Comparison of ENCODE assay signal across 1 cellular context in the genomic region with DNA sequence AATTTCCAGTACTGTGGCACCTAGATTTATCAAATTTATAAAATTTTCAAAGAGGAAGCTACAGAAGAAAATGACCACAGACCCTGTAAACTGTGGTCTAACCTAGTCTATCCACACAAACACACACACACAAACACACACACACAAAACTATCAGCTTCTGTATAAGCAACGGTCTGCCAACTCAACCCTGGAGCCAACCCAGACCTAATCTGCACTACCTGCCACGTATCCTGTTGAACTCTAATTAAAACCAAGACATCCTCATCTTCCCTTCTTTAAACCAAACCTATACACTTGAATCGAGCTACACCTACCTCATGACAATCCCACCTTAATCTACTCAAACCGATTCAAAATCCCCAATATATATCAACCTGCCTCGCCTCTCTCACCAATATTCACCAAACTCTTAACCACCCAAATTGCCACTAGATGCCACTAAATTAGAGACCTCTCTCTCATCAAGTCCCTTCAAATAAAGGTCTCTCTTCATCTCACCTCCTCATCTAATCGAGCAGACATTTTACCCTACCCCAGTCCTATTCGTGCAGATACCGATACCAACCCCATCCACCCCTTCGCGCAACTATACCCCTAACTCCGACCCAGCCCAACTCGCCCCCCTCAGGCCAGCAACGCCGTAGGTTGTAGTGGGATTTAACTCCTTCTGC.
TF ChIP-seq lines count a peak whose summit lies in the region.

No MANE protein-coding gene starts in this region.

TF ChIP-seq in HepG2, 621 proteins besides CTCF, POLR2A, EP300 and RAD21 (continued from another document and continues in another):
- TF ChIP-seq, protein P1, sequence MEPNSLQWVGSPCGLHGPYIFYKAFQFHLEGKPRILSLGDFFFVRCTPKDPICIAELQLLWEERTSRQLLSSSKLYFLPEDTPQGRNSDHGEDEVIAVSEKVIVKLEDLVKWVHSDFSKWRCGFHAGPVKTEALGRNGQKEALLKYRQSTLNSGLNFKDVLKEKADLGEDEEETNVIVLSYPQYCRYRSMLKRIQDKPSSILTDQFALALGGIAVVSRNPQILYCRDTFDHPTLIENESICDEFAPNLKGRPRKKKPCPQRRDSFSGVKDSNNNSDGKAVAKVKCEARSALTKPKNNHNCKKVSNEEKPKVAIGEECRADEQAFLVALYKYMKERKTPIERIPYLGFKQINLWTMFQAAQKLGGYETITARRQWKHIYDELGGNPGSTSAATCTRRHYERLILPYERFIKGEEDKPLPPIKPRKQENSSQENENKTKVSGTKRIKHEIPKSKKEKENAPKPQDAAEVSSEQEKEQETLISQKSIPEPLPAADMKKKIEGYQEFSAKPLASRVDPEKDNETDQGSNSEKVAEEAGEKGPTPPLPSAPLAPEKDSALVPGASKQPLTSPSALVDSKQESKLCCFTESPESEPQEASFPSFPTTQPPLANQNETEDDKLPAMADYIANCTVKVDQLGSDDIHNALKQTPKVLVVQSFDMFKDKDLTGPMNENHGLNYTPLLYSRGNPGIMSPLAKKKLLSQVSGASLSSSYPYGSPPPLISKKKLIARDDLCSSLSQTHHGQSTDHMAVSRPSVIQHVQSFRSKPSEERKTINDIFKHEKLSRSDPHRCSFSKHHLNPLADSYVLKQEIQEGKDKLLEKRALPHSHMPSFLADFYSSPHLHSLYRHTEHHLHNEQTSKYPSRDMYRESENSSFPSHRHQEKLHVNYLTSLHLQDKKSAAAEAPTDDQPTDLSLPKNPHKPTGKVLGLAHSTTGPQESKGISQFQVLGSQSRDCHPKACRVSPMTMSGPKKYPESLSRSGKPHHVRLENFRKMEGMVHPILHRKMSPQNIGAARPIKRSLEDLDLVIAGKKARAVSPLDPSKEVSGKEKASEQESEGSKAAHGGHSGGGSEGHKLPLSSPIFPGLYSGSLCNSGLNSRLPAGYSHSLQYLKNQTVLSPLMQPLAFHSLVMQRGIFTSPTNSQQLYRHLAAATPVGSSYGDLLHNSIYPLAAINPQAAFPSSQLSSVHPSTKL (CRISPR knock-in tag; IDR thresholded peaks at IDR 0.05), result no peak
- TF ChIP-seq ZBTB20 (CRISPR knock-in tag; IDR thresholded peaks at IDR 0.05; ENCODE audit: borderline replicate concordance, low read depth), result no peak
- 0 out of 2 replicates have a peak, but pooled peaks have one; percentile 6 for TF ChIP-seq KDM1A (CRISPR knock-in tag; IDR thresholded peaks at IDR 0.05)
- no peak for TF ChIP-seq ZNF619 (CRISPR knock-in tag; IDR thresholded peaks at IDR 0.05)
- no peak for TF ChIP-seq ZNF143 (CRISPR knock-in tag; IDR thresholded peaks at IDR 0.05)
- TF ChIP-seq AKAP8 (CRISPR knock-in tag; IDR thresholded peaks at IDR 0.05), result no peak
- no peak for TF ChIP-seq PHB2 (IDR thresholded peaks at IDR 0.05; ENCODE audit: partially characterized antibody)
- no peak for TF ChIP-seq MED8 (CRISPR knock-in tag; IDR thresholded peaks at IDR 0.05; ENCODE audit: insufficient replicate concordance)
- no peak for TF ChIP-seq AHR (CRISPR knock-in tag; IDR thresholded peaks at IDR 0.05)
- TF ChIP-seq, protein P2, sequence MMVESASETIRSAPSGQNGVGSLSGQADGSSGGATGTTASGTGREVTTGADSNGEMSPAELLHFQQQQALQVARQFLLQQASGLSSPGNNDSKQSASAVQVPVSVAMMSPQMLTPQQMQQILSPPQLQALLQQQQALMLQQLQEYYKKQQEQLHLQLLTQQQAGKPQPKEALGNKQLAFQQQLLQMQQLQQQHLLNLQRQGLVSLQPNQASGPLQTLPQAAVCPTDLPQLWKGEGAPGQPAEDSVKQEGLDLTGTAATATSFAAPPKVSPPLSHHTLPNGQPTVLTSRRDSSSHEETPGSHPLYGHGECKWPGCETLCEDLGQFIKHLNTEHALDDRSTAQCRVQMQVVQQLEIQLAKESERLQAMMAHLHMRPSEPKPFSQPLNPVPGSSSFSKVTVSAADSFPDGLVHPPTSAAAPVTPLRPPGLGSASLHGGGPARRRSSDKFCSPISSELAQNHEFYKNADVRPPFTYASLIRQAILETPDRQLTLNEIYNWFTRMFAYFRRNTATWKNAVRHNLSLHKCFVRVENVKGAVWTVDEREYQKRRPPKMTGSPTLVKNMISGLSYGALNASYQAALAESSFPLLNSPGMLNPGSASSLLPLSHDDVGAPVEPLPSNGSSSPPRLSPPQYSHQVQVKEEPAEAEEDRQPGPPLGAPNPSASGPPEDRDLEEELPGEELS (CRISPR knock-in tag; IDR thresholded peaks at IDR 0.05), result no peak
- TF ChIP-seq NONO (IDR thresholded peaks at IDR 0.05), result no peak
- TF ChIP-seq NONO (CRISPR knock-in tag; conservative IDR thresholded peaks at IDR 0.05), result no peak
- TF ChIP-seq ZNF510 (CRISPR knock-in tag; IDR thresholded peaks at IDR 0.05; ENCODE audit: low read depth), result no peak
- TF ChIP-seq ZNF83 (CRISPR knock-in tag; IDR thresholded peaks at IDR 0.05; ENCODE audit: borderline replicate concordance), result no peak
- TF ChIP-seq SNAI1 (CRISPR knock-in tag; IDR thresholded peaks at IDR 0.05; ENCODE audit: borderline replicate concordance), result 0 out of 2 replicates have a peak, but pooled peaks have one; percentile 8
- TF ChIP-seq, protein P3, sequence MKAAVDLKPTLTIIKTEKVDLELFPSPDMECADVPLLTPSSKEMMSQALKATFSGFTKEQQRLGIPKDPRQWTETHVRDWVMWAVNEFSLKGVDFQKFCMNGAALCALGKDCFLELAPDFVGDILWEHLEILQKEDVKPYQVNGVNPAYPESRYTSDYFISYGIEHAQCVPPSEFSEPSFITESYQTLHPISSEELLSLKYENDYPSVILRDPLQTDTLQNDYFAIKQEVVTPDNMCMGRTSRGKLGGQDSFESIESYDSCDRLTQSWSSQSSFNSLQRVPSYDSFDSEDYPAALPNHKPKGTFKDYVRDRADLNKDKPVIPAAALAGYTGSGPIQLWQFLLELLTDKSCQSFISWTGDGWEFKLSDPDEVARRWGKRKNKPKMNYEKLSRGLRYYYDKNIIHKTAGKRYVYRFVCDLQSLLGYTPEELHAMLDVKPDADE (CRISPR knock-in tag; IDR thresholded peaks at IDR 0.05), result no peak
- TF ChIP-seq MAFK (conservative IDR thresholded peaks at IDR 0.05 in 1 of 2, IDR thresholded peaks at IDR 0.05 in 1 of 2; ENCODE audit: low read length in 2 of 2), result no peak
- no peak for TF ChIP-seq ZNF660 (CRISPR knock-in tag; IDR thresholded peaks at IDR 0.05; ENCODE audit: borderline replicate concordance, low read depth)
- TF ChIP-seq ZNF263 (CRISPR knock-in tag; IDR thresholded peaks at IDR 0.05), result no peak
- no peak for TF ChIP-seq NR2F6 (IDR thresholded peaks at IDR 0.05)
- no peak for TF ChIP-seq NR2F6 (CRISPR knock-in tag; IDR thresholded peaks at IDR 0.05)
- no peak for TF ChIP-seq ZNF589 (CRISPR knock-in tag; conservative IDR thresholded peaks at IDR 0.05)
- no peak for TF ChIP-seq ZNF772 (CRISPR knock-in tag; IDR thresholded peaks at IDR 0.05)
- TF ChIP-seq, protein P4, sequence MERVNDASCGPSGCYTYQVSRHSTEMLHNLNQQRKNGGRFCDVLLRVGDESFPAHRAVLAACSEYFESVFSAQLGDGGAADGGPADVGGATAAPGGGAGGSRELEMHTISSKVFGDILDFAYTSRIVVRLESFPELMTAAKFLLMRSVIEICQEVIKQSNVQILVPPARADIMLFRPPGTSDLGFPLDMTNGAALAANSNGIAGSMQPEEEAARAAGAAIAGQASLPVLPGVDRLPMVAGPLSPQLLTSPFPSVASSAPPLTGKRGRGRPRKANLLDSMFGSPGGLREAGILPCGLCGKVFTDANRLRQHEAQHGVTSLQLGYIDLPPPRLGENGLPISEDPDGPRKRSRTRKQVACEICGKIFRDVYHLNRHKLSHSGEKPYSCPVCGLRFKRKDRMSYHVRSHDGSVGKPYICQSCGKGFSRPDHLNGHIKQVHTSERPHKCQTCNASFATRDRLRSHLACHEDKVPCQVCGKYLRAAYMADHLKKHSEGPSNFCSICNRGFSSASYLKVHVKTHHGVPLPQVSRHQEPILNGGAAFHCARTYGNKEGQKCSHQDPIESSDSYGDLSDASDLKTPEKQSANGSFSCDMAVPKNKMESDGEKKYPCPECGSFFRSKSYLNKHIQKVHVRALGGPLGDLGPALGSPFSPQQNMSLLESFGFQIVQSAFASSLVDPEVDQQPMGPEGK (CRISPR knock-in tag; IDR thresholded peaks at IDR 0.05), result peak; percentile 42
- no peak for TF ChIP-seq GATAD1 (CRISPR knock-in tag; IDR thresholded peaks at IDR 0.05)
- no peak for TF ChIP-seq ZNF446 (CRISPR knock-in tag; IDR thresholded peaks at IDR 0.05)
- TF ChIP-seq CBFB (CRISPR knock-in tag; IDR thresholded peaks at IDR 0.05), result no peak
- TF ChIP-seq RELA (CRISPR knock-in tag; IDR thresholded peaks at IDR 0.05), result 0 out of 2 replicates have a peak, but pooled peaks have one; percentile 1
- TF ChIP-seq ZBTB42 (CRISPR knock-in tag; IDR thresholded peaks at IDR 0.05), result 0 out of 2 replicates have a peak, but pooled peaks have one; percentile 40
- no peak for TF ChIP-seq NAIF1 (CRISPR knock-in tag; IDR thresholded peaks at IDR 0.05; ENCODE audit: borderline replicate concordance)
- no peak for TF ChIP-seq RFXANK (CRISPR knock-in tag; IDR thresholded peaks at IDR 0.05)
- TF ChIP-seq MLLT10 (CRISPR knock-in tag; IDR thresholded peaks at IDR 0.05), result no peak
- TF ChIP-seq, protein P5, sequence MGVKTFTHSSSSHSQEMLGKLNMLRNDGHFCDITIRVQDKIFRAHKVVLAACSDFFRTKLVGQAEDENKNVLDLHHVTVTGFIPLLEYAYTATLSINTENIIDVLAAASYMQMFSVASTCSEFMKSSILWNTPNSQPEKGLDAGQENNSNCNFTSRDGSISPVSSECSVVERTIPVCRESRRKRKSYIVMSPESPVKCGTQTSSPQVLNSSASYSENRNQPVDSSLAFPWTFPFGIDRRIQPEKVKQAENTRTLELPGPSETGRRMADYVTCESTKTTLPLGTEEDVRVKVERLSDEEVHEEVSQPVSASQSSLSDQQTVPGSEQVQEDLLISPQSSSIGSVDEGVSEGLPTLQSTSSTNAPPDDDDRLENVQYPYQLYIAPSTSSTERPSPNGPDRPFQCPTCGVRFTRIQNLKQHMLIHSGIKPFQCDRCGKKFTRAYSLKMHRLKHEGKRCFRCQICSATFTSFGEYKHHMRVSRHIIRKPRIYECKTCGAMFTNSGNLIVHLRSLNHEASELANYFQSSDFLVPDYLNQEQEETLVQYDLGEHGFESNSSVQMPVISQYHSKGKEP (CRISPR knock-in tag; IDR thresholded peaks at IDR 0.05), result 0 out of 2 replicates have a peak, but pooled peaks have one; percentile 69
- TF ChIP-seq GPN1 (CRISPR knock-in tag; IDR thresholded peaks at IDR 0.05; ENCODE audit: borderline replicate concordance), result no peak
- TF ChIP-seq PCBP1 (IDR thresholded peaks at IDR 0.05; ENCODE audit: borderline replicate concordance, low read depth, low read length), result no peak
- TF ChIP-seq NR1H2 (CRISPR knock-in tag; IDR thresholded peaks at IDR 0.05; ENCODE audit: borderline replicate concordance, low read depth), result no peak
- no peak for TF ChIP-seq SATB2 (CRISPR knock-in tag; IDR thresholded peaks at IDR 0.05)
- TF ChIP-seq, protein P6, sequence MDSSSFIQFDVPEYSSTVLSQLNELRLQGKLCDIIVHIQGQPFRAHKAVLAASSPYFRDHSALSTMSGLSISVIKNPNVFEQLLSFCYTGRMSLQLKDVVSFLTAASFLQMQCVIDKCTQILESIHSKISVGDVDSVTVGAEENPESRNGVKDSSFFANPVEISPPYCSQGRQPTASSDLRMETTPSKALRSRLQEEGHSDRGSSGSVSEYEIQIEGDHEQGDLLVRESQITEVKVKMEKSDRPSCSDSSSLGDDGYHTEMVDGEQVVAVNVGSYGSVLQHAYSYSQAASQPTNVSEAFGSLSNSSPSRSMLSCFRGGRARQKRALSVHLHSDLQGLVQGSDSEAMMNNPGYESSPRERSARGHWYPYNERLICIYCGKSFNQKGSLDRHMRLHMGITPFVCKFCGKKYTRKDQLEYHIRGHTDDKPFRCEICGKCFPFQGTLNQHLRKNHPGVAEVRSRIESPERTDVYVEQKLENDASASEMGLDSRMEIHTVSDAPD (CRISPR knock-in tag; IDR thresholded peaks at IDR 0.05), result no peak
- peak; percentile 98 for TF ChIP-seq CC2D1A (CRISPR knock-in tag; IDR thresholded peaks at IDR 0.05)
- TF ChIP-seq, protein P7, sequence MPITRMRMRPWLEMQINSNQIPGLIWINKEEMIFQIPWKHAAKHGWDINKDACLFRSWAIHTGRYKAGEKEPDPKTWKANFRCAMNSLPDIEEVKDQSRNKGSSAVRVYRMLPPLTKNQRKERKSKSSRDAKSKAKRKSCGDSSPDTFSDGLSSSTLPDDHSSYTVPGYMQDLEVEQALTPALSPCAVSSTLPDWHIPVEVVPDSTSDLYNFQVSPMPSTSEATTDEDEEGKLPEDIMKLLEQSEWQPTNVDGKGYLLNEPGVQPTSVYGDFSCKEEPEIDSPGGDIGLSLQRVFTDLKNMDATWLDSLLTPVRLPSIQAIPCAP (CRISPR knock-in tag; IDR thresholded peaks at IDR 0.05; ENCODE audit: low read depth), result no peak
- TF ChIP-seq, protein P8, sequence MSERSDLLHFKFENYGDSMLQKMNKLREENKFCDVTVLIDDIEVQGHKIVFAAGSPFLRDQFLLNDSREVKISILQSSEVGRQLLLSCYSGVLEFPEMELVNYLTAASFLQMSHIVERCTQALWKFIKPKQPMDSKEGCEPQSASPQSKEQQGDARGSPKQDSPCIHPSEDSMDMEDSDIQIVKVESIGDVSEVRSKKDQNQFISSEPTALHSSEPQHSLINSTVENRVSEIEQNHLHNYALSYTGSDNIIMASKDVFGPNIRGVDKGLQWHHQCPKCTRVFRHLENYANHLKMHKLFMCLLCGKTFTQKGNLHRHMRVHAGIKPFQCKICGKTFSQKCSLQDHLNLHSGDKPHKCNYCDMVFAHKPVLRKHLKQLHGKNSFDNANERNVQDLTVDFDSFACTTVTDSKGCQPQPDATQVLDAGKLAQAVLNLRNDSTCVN (CRISPR knock-in tag; IDR thresholded peaks at IDR 0.05; ENCODE audit: borderline replicate concordance), result no peak
- TF ChIP-seq, protein P9, sequence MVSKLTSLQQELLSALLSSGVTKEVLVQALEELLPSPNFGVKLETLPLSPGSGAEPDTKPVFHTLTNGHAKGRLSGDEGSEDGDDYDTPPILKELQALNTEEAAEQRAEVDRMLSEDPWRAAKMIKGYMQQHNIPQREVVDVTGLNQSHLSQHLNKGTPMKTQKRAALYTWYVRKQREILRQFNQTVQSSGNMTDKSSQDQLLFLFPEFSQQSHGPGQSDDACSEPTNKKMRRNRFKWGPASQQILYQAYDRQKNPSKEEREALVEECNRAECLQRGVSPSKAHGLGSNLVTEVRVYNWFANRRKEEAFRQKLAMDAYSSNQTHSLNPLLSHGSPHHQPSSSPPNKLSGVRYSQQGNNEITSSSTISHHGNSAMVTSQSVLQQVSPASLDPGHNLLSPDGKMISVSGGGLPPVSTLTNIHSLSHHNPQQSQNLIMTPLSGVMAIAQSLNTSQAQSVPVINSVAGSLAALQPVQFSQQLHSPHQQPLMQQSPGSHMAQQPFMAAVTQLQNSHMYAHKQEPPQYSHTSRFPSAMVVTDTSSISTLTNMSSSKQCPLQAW (CRISPR knock-in tag; IDR thresholded peaks at IDR 0.05), result no peak
- TF ChIP-seq, protein P10, sequence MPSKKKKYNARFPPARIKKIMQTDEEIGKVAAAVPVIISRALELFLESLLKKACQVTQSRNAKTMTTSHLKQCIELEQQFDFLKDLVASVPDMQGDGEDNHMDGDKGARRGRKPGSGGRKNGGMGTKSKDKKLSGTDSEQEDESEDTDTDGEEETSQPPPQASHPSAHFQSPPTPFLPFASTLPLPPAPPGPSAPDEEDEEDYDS (CRISPR knock-in tag; IDR thresholded peaks at IDR 0.05), result peak; percentile 81
- no peak for TF ChIP-seq SOX13 (IDR thresholded peaks at IDR 0.05)
- peak in 1 of 2 experiments; percentile 94; a peak in 1 of 4 replicates for TF ChIP-seq SOX13 (CRISPR knock-in tag; conservative IDR thresholded peaks at IDR 0.05 in 1 of 2, IDR thresholded peaks at IDR 0.05 in 1 of 2)
- no peak for TF ChIP-seq ZNF251 (CRISPR knock-in tag; IDR thresholded peaks at IDR 0.05)
- TF ChIP-seq TRIM24 (CRISPR knock-in tag; IDR thresholded peaks at IDR 0.05), result no peak
- peak; percentile 6; the same call in 1 of the 2 replicates for TF ChIP-seq PPARG (CRISPR knock-in tag; conservative IDR thresholded peaks at IDR 0.05)
- no peak for TF ChIP-seq ZNF343 (CRISPR knock-in tag; IDR thresholded peaks at IDR 0.05)
- no peak for TF ChIP-seq ZNF775 (CRISPR knock-in tag; IDR thresholded peaks at IDR 0.05; ENCODE audit: borderline replicate concordance)
- TF ChIP-seq CCAR2 (optimal IDR thresholded peaks at IDR 0.05; ENCODE audit: low read depth, low read length), result no peak
